ENCODE assay signal across 8 cellular contexts in genomic region chr13:77298403-77298802, GRCh38.
DNase-seq lines count a peak whose midpoint lies in the region; ATAC-seq lines count a peak whose summit lies in the region.

No MANE protein-coding gene starts in this region.

- peaks cover 42% of the 10 kb centered on the region for H3K4me1 Mint-ChIP-seq in stimulated activated effector memory CD8-positive, alpha-beta T cell treated with anti-CD3 and anti-CD28 coated beads, Interleukin-12 subunit alpha, Interleukin-12 subunit beta, amount 100 ng/mL, for 72 hours

- H3K9me3 Mint-ChIP-seq in stimulated activated effector memory CD8-positive, alpha-beta T cell treated with anti-CD3 and anti-CD28 coated beads, Interleukin-12 subunit alpha, Interleukin-12 subunit beta, amount 100 ng/mL, for 72 hours, result no peaks in the 10 kb centered on the region

- H3K4me3 Mint-ChIP-seq in stimulated activated effector memory CD8-positive, alpha-beta T cell treated with anti-CD3 and anti-CD28 coated beads, Interleukin-12 subunit alpha, Interleukin-12 subunit beta, amount 100 ng/mL, for 72 hours, result peak overlapping the region; percentile 2

- H3K27ac Mint-ChIP-seq in stimulated activated effector memory CD8-positive, alpha-beta T cell treated with anti-CD3 and anti-CD28 coated beads, Interleukin-12 subunit alpha, Interleukin-12 subunit beta, amount 100 ng/mL, for 72 hours, result no peak overlapping the region

- peaks cover 33% of the 10 kb centered on the region for H3K36me3 Mint-ChIP-seq in stimulated activated effector memory CD8-positive, alpha-beta T cell treated with anti-CD3 and anti-CD28 coated beads, Interleukin-12 subunit alpha, Interleukin-12 subunit beta, amount 100 ng/mL, for 72 hours

- ATAC-seq in GM19035 (IDR thresholded peaks at IDR 0.05; ENCODE audit: unreplicated experiment), result peak; percentile 83
- ATAC-seq in HG02870 (IDR thresholded peaks at IDR 0.05; ENCODE audit: unreplicated experiment), result peak; percentile 74
- ATAC-seq in stimulated activated effector memory CD8-positive, alpha-beta T cell treated with anti-CD3 and anti-CD28 coated beads, Interleukin-12 subunit alpha, Interleukin-12 subunit beta, amount 100 ng/mL, for 72 hours, result peak; percentile 40

- DNase-seq in NAMALWA (ENCODE audit: low spot score) (peak; percentile 61), NCI-H82 (lab: John Stamatoyannopoulos, UW) (no peak), NCI-H345 (lab: John Stamatoyannopoulos, UW) (no peak), T1000 (lab: John Stamatoyannopoulos, UW) (no peak), SW480 (ENCODE audit: low spot score) (no peak)
- no peak for DNase-seq in stimulated activated effector memory CD8-positive, alpha-beta T cell treated with anti-CD3 and anti-CD28 coated beads, Interleukin-12 subunit alpha, Interleukin-12 subunit beta, amount 100 ng/mL, for 72 hours (ENCODE audit: low spot score in 2 of 2)
